15 cellular contexts compared by ENCODE assay signal in the genomic region with DNA sequence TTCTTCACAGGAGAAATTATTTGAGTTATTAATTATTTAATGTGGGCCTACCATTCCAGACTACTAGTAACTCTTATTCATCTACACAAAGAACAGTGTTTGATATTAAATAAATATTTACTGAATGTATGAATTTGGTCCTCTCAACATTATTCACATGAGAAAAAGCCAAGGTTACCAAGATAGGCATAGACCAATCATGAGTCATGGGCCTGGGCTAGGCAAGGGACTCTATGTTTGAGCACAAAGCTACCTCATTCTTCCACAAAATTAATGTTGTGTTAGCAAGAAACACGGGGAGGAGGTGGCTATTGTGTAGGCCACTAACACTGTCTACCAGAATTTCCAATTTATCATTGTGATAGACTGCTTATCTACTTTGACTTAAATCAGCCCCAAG.
"Had no signal": no experiment of that assay in that cellular context is flagged by ENCODE, and none has a peak within 500 bp of the region (broad histone marks: within the 10 kb centered on the region; RNA-seq: fewer than 3 reads in every experiment).

No MANE protein-coding gene starts in this region.

- DNase-seq: activated CD4-positive, alpha-beta T cell treated with anti-CD3 and anti-CD28 coated beads, Interleukin-2, amount 50 U/mL, for 4 hours; activated T-cell treated with anti-CD3 and anti-CD28 coated beads, Interleukin-2, amount 50 U/mL, for 72 hours; body of pancreas; colonic mucosa; endodermal cell; gastrocnemius medialis; immature natural killer cell; kidney glomerular epithelial cell; left ventricle myocardium superior; nephron progenitor cell; nucleus accumbens; sigmoid colon; stimulated activated CD8-positive, alpha-beta memory T cell treated with anti-CD3 and anti-CD28 coated beads, Interleukin-4, amount 100 ng/mL, for 48 hours; stimulated activated naive CD4-positive, alpha-beta T cell; upper lobe of right lung had no signal

- H3K36me3 ChIP-seq: colonic mucosa, gastrocnemius medialis, sigmoid colon, upper lobe of right lung had no signal

- H3K9me3 ChIP-seq: body of pancreas, colonic mucosa, gastrocnemius medialis, sigmoid colon, upper lobe of right lung had no signal

- H3K27me3 ChIP-seq: body of pancreas, colonic mucosa, gastrocnemius medialis, sigmoid colon, upper lobe of right lung had no signal

- H3K27ac ChIP-seq: body of pancreas, colonic mucosa, gastrocnemius medialis, sigmoid colon, upper lobe of right lung had no signal

- H3K4me1 ChIP-seq: body of pancreas, colonic mucosa, gastrocnemius medialis, upper lobe of right lung had no signal

- H3K4me3 ChIP-seq: body of pancreas, colonic mucosa, gastrocnemius medialis, sigmoid colon, upper lobe of right lung had no signal

- ATAC-seq: activated T-cell treated with anti-CD3 and anti-CD28 coated beads, Interleukin-2, amount 50 U/mL, for 72 hours; body of pancreas; gastrocnemius medialis; left ventricle myocardium superior had no signal
